In the genomic region with DNA sequence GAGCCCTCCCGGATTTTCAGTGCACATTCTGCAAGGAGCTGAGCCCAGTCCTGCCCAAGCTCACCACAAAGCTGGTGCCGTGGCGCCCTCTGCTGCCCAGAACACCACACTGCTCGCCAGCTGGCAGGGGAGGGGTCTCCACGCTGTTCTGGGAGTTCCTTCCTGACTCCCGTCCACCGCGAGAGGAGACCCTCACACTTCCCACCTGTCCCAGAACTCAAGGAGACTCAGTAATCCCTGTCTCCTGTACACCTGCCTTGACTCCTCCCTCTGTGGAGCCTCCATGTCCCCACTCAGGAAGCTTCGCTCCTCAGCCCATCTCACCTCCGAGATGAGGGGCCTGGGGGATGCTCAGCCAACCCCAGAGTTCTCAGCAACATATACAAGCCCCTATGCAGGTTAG, we compare ENCODE assay signal across 8 cellular contexts. TPM values are rescaled to one million over a fixed set of nuclear protein-coding genes. Genes with fewer than 3 reads are reported as not detected.
DNase-seq lines count a peak whose midpoint lies in the region; ATAC-seq and TF ChIP-seq lines count a peak whose summit lies in the region.

No MANE protein-coding gene starts in this region.

- H3K27ac ChIP-seq in coronary artery: no peak overlapping the region
- no peak overlapping the region for H3K27ac ChIP-seq in right lobe of liver

- peak; percentile 49 to 71 (median 64) for ATAC-seq in right lobe of liver
- no peak for ATAC-seq in GM18498 (IDR thresholded peaks at IDR 0.05; ENCODE audit: unreplicated experiment)

- no peak for TF ChIP-seq POLR2A in right lobe of liver (IDR thresholded peaks at IDR 0.05)

- no peaks in the 10 kb centered on the region for H3K27me3 ChIP-seq in right lobe of liver

- intact Hi-C loops in right lobe of liver (cut with DNase I): loop anchor here (10.0 kb wide), 3 partner anchors 314 to 404 kb away; partner anchors contain the start of genes CDH23 (in 1 of the 2) and SLC29A3 (in 1 of the 2)

- no peaks in the 10 kb centered on the region for H3K27me3 Mint-ChIP-seq in activated CD4-positive, alpha-beta T cell treated with anti-CD3 and anti-CD28 coated beads, Interleukin-2, amount 10 ng/mL, durations not matched to agents 7 days and 5 days

- peak overlapping the region; percentile 80 for H3K27ac Mint-ChIP-seq in activated CD4-positive, alpha-beta T cell treated with anti-CD3 and anti-CD28 coated beads, Interleukin-2, amount 10 ng/mL, durations not matched to agents 7 days and 5 days

- H3K4me3 ChIP-seq in coronary artery (no peak overlapping the region), right lobe of liver (no peak overlapping the region)

- no peaks in the 10 kb centered on the region for H3K36me3 ChIP-seq in right lobe of liver

- H3K9me3 ChIP-seq in right lobe of liver: no peaks in the 10 kb centered on the region

- TF ChIP-seq CTCF in coronary artery (IDR thresholded peaks at IDR 0.05) (peak; percentile 41), right lobe of liver (IDR thresholded peaks at IDR 0.05) (peak; percentile 73 to 93 (median 82))

- H3K36me3 Mint-ChIP-seq in activated CD4-positive, alpha-beta T cell treated with anti-CD3 and anti-CD28 coated beads, Interleukin-2, amount 10 ng/mL, durations not matched to agents 7 days and 5 days (ENCODE audit: low read depth): no peaks in the 10 kb centered on the region

- H3K9me3 Mint-ChIP-seq in activated CD4-positive, alpha-beta T cell treated with anti-CD3 and anti-CD28 coated beads, Interleukin-2, amount 10 ng/mL, durations not matched to agents 7 days and 5 days: no peaks in the 10 kb centered on the region

- peaks cover 0 to 6% (median 0%) of the 10 kb centered on the region in 4 donors for H3K4me1 ChIP-seq in right lobe of liver

- CTCF ChIA-PET in activated CD4-positive, alpha-beta T cell treated with anti-CD3 and anti-CD28 coated beads, Interleukin-2, amount 10 ng/mL, durations not matched to agents 7 days and 5 days (lab: Charles Lee): interaction anchor here (0.6 to 5.5 kb wide), 27 partner anchors 10 to 394 kb away, joined by 3 to 42 read pairs (median 5); partner anchors contain the start of genes C10orf105 and VSIR

- POLR2A ChIA-PET in activated CD4-positive, alpha-beta T cell treated with anti-CD3 and anti-CD28 coated beads, Interleukin-2, amount 10 ng/mL, durations not matched to agents 7 days and 5 days (lab: Charles Lee): no interaction called here

- peak; percentile 46 for DNase-seq in Daoy (ENCODE audit: low read depth)
- DNase-seq in LoVo (ENCODE audit: low spot score): peak; percentile 7
- peak; percentile 64 for DNase-seq in activated CD4-positive, alpha-beta T cell treated with anti-CD3 and anti-CD28 coated beads, Interleukin-2, amount 10 ng/mL, durations not matched to agents 7 days and 5 days
- DNase-seq in coronary artery (ENCODE audit: low spot score): no peak
- DNase-seq in right lobe of liver: peak in 2 of 3 donors; percentile 69 to 75
- DNase-seq in stimulated activated CD8-positive, alpha-beta memory T cell treated with anti-CD3 and anti-CD28 coated beads, Interleukin-4, amount 100 ng/mL, for 48 hours: peak; percentile 86
- no peak for DNase-seq in OCI-M2 (lab: John Stamatoyannopoulos, UW; ENCODE audit: unreplicated experiment)

- no peak overlapping the region for H3K4me3 Mint-ChIP-seq in activated CD4-positive, alpha-beta T cell treated with anti-CD3 and anti-CD28 coated beads, Interleukin-2, amount 10 ng/mL, durations not matched to agents 7 days and 5 days

- 3% methylated on average over 6 of the region's 10 CpGs for WGBS in right lobe of liver (ENCODE audit: insufficient coverage, low coverage, low lambda C conversion rate, missing lambda C conversion rate)

- peaks cover 39% of the 10 kb centered on the region for H3K4me1 Mint-ChIP-seq in activated CD4-positive, alpha-beta T cell treated with anti-CD3 and anti-CD28 coated beads, Interleukin-2, amount 10 ng/mL, durations not matched to agents 7 days and 5 days

RNA-seq across cellular contexts. Expression of gene C10orf105, which starts 11.3 kb away (rescaled TPM):
- not detected in 2 replicates for total RNA-seq in Daoy (2014; rRNA removed; shearing (Covaris generic))
- under 1 TPM; 0.52 to 0.71 TPM for total RNA-seq in activated CD4-positive, alpha-beta T cell treated with anti-CD3 and anti-CD28 coated beads, Interleukin-2, amount 10 ng/mL, durations not matched to agents 7 days and 5 days
- under 1 TPM in 1 of 6 experiments, not detected in 5; 0.05 TPM for total RNA-seq in right lobe of liver

Comparison
In these comparisons a context has a peak if more than half of its experiments do, and no peak if none do; other contexts are left out.
1. DNase-seq: peak in Daoy (single experiment), LoVo (single experiment), activated CD4-positive, alpha-beta T cell treated with anti-CD3 and anti-CD28 coated beads, Interleukin-2, amount 10 ng/mL, durations not matched to agents 7 days and 5 days (single experiment), right lobe of liver (2 of 3) and stimulated activated CD8-positive, alpha-beta memory T cell treated with anti-CD3 and anti-CD28 coated beads, Interleukin-4, amount 100 ng/mL, for 48 hours (single experiment); none in coronary artery (single experiment) and OCI-M2 (single experiment).